8 cellular contexts compared by ENCODE assay signal in the genomic region with DNA sequence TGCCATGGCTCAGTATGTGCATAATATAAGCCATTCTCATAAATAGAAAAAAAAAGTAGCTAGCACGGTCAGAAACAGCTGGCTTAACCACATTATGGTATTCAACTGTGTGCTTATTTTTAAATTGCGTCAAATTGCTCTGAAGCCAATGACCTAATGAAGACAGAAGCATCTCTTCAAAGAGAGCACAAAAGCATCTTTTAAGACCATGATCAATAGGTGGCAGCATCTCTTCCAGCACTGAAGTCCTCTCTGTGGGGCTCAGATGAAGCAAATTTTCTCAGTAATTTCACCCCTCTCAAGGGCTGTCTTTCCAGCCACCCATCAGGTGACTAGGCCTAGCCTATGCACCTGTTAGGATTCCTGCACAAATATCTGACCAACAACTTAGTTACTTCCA.
DNase-seq lines count a peak whose midpoint lies in the region; ATAC-seq and TF ChIP-seq lines count a peak whose summit lies in the region.
"Had no signal": no experiment of that assay in that cellular context is flagged by ENCODE, and none has a peak within 500 bp of the region (broad histone marks: within the 10 kb centered on the region; RNA-seq: fewer than 3 reads in every experiment).

No MANE protein-coding gene starts in this region.

- H3K4me1 Mint-ChIP-seq in neural crest cell = peaks cover 14% of the 10 kb centered on the region

- no peak overlapping the region for H3K4me3 ChIP-seq in NB4 (ENCODE audit: low read depth, low read length)

- no peak overlapping the region for H3K4me3 Mint-ChIP-seq in neural crest cell

- peak; percentile 12 for DNase-seq in GM10266 (ENCODE audit: extremely low spot score)
- peak; percentile 62 for DNase-seq in NB4 (ENCODE audit: low read depth)
- peak; percentile 21 for DNase-seq in epidermal melanocyte (ENCODE audit: insufficient read length, low spot score)
- DNase-seq in neural crest cell (ENCODE audit: low read depth, low spot score) = no peak
- no peak for DNase-seq in NCI-H510A treated with DMSO at 0.1 percent for 48 hours (lab: John Stamatoyannopoulos, UW)
- DNase-seq: glutamatergic neuron had no signal

- H3K36me3 Mint-ChIP-seq in neural crest cell (ENCODE audit: low read depth) = no peaks in the 10 kb centered on the region

- no peak overlapping the region for H3K27ac Mint-ChIP-seq in neural crest cell (ENCODE audit: unreplicated experiment)

- TF ChIP-seq CTCF in GM10266 (IDR thresholded peaks at IDR 0.05; ENCODE audit: control insufficient read depth, insufficient read depth, low read depth, missing control alignments) (peak; percentile 37), NB4 (IDR thresholded peaks at IDR 0.05; ENCODE audit: low read depth, low read length) (peak; percentile 73), neural crest cell (conservative IDR thresholded peaks at IDR 0.05) (peak; percentile 38)

- no peak for TF ChIP-seq POLR2A in NB4 (IDR thresholded peaks at IDR 0.05; ENCODE audit: extremely low read depth, insufficient read length)

- H3K9me3 Mint-ChIP-seq in neural crest cell = peaks cover 3% of the 10 kb centered on the region

- H3K27me3 Mint-ChIP-seq in neural crest cell (ENCODE audit: low read depth) = no peaks in the 10 kb centered on the region

- ATAC-seq in GM21515 (IDR thresholded peaks at IDR 0.05; ENCODE audit: unreplicated experiment) = no peak
- no peak for ATAC-seq in HG03520 (IDR thresholded peaks at IDR 0.05; ENCODE audit: unreplicated experiment)

Comparison
In these comparisons a context has a peak if more than half of its experiments do, and no peak if none do; other contexts are left out.
1. DNase-seq: peak in GM10266 (single experiment), NB4 (single experiment) and epidermal melanocyte (single experiment); none in neural crest cell (single experiment) and NCI-H510A treated with DMSO at 0.1 percent for 48 hours (single experiment).
2. Peak in every context shown above with its lines, with median percentiles within 50 percentile points of each other: CTCF ChIP-seq.